In genomic region chr2:141728142-141728541, GRCh38 we compare ENCODE assay signal across 28 cellular contexts.
"Had no signal": no experiment of that assay in that cellular context is flagged by ENCODE, and none has a peak within 500 bp of the region (broad histone marks: within the 10 kb centered on the region; RNA-seq: fewer than 3 reads in every experiment).

No MANE protein-coding gene starts in this region.

- H3K9me3 Mint-ChIP-seq: activated naive CD8-positive, alpha-beta T cell treated with anti-CD3 and anti-CD28 coated beads for 36 hours had no signal

- H3K27me3 Mint-ChIP-seq: activated naive CD8-positive, alpha-beta T cell treated with anti-CD3 and anti-CD28 coated beads for 36 hours; effector memory CD8-positive, alpha-beta T cell; natural killer cell treated with Interleukin-12 subunit alpha and Interleukin-12 subunit beta and Interleukin-15 and Interleukin-18, amount 100 ng/mL, for 72 hours; progenitor cell of endocrine pancreas had no signal

- H3K4me1 ChIP-seq: adrenal gland, body of pancreas, heart left ventricle, left ventricle myocardium inferior, tibial nerve had no signal

- H3K4me1 Mint-ChIP-seq: activated naive CD8-positive, alpha-beta T cell treated with anti-CD3 and anti-CD28 coated beads for 36 hours had no signal

- H3K9me3 ChIP-seq: adrenal gland, body of pancreas, heart left ventricle, left ventricle myocardium inferior, mucosa of descending colon, ovary, right lobe of liver, tibial nerve had no signal

- H3K36me3 Mint-ChIP-seq: activated naive CD8-positive, alpha-beta T cell treated with anti-CD3 and anti-CD28 coated beads for 36 hours; natural killer cell treated with Interleukin-12 subunit alpha and Interleukin-12 subunit beta and Interleukin-15 and Interleukin-18, amount 100 ng/mL, for 72 hours had no signal

- H3K27ac Mint-ChIP-seq: activated naive CD4-positive, alpha-beta T cell treated with anti-CD3 and anti-CD28 coated beads for 36 hours; activated naive CD8-positive, alpha-beta T cell treated with anti-CD3 and anti-CD28 coated beads for 36 hours; activated T-helper 1 cell treated with anti-CD3 and anti-CD28 coated beads, Interleukin-12 subunit alpha, Interleukin-12 subunit beta, Interleukin-2, Interleukin-4 antibody, amounts not matched to agents 30 ng/mL and 10 ng/mL and 1 ng/mL, durations not matched to agents 14 hours and 24 hours and 36 hours; effector memory CD8-positive, alpha-beta T cell; natural killer cell treated with Interleukin-12 subunit alpha and Interleukin-12 subunit beta and Interleukin-15 and Interleukin-18, amount 100 ng/mL, for 72 hours; progenitor cell of endocrine pancreas; T-helper 2 cell treated with Interferon-gamma antibody and Interleukin-4, amounts not matched to agents 5 μg/mL and 100 μg/mL, for 36 hours had no signal

- H3K27ac ChIP-seq: adrenal gland, body of pancreas, cardiac muscle cell, coronary artery, dorsolateral prefrontal cortex, heart left ventricle, left ventricle myocardium inferior, ovary, right lobe of liver, tibial nerve had no signal

- H3K4me3 ChIP-seq: adrenal gland, body of pancreas, cardiac muscle cell, coronary artery, dorsolateral prefrontal cortex, heart left ventricle, left ventricle myocardium inferior, lung, mucosa of descending colon, ovary, right lobe of liver, tibial nerve had no signal

- H3K36me3 ChIP-seq: adrenal gland, cardiac muscle cell, heart left ventricle, left ventricle myocardium inferior, ovary, right lobe of liver, tibial nerve had no signal

- H3K27me3 ChIP-seq: adrenal gland, body of pancreas, cardiac muscle cell, dorsolateral prefrontal cortex, heart left ventricle, ovary, right lobe of liver, tibial nerve had no signal

- DNase-seq: activated CD4-positive, alpha-beta T cell treated with anti-CD3 and anti-CD28 coated beads for 48 hours; activated CD4-positive, alpha-beta T cell treated with anti-CD3 and anti-CD28 coated beads, Interleukin-2, amount 50 U/mL, for 48 hours; activated CD8-positive, alpha-beta memory T cell treated with anti-CD3 and anti-CD28 coated beads for 24 hours; activated effector memory CD4-positive, alpha-beta T cell treated with anti-CD3 and anti-CD28 coated beads, Interleukin-2, amount 50 U/mL, for 16 hours; activated naive CD4-positive, alpha-beta T cell treated with anti-CD3 and anti-CD28 coated beads for 36 hours; activated naive CD8-positive, alpha-beta T cell treated with anti-CD3 and anti-CD28 coated beads for 36 hours; adrenal gland; aorta; body of pancreas; dorsolateral prefrontal cortex; effector memory CD8-positive, alpha-beta T cell; foreskin fibroblast; heart left ventricle; hypothalamus; left ventricle myocardium inferior; mucosa of descending colon; ovary; right lobe of liver; stimulated activated CD4-positive, alpha-beta T cell treated with anti-CD3 and anti-CD28 coated beads, Interleukin-2, amount 100 ng/mL, for 48 hours; stimulated activated naive CD4-positive, alpha-beta T cell treated with Interleukin-2 at 50 U/mL for 16 hours had no signal

- H3K4me3 Mint-ChIP-seq: activated naive CD4-positive, alpha-beta T cell treated with anti-CD3 and anti-CD28 coated beads for 36 hours; activated naive CD8-positive, alpha-beta T cell treated with anti-CD3 and anti-CD28 coated beads for 36 hours; activated T-helper 1 cell treated with anti-CD3 and anti-CD28 coated beads, Interleukin-12 subunit alpha, Interleukin-12 subunit beta, Interleukin-2, Interleukin-4 antibody, amounts not matched to agents 30 ng/mL and 10 ng/mL and 1 ng/mL, durations not matched to agents 14 hours and 24 hours and 36 hours; effector memory CD8-positive, alpha-beta T cell; natural killer cell treated with Interleukin-12 subunit alpha and Interleukin-12 subunit beta and Interleukin-15 and Interleukin-18, amount 100 ng/mL, for 72 hours; T-helper 2 cell treated with Interferon-gamma antibody and Interleukin-4, amounts not matched to agents 5 μg/mL and 100 μg/mL, for 36 hours had no signal
